In the genomic region with DNA sequence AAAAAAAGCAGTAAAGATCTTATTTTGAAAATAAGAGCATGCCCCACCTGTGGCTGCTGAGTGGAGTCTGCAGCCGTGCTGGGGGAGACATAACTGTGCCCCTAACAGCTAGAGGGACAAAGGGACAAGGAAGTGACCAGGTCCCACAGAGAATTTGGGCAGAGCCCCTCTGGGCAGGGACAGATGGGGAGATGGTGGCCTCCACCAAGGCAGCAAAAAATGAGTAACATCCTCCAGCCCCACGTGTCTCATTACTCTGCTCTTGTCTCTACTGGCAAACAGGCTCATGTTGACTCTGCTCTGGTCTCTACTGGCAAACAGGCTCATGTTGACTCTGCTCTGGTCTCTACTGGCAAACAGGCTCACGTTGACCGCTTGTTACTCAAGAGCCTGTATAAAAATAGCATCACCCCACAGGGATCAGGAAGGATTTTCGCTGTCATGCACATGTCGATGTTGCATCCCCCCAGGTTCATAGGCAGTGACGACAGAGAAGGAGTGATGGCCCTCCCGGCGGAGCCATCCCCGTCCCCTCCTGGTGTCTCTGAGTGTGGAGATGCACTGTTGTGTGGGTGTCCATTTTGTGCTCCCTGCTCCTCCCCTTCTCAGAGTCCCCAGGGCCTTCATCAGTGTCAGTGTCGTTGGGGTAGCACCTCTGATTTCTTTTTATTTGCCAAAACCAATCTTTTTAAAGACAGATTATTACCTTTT, we compare ENCODE assay signal across 25 cellular contexts. TPM values are rescaled to one million over a fixed set of nuclear protein-coding genes. Genes with fewer than 3 reads are reported as not detected.
A peak's percentile ranks its signal among the peaks of the same experiment; 100 is the strongest.
DNase-seq lines count a peak whose midpoint lies in the region; ATAC-seq and TF ChIP-seq lines count a peak whose summit lies in the region.
"Had no signal": no experiment of that assay in that cellular context is flagged by ENCODE, and none has a peak within 500 bp of the region (broad histone marks: within the 10 kb centered on the region; RNA-seq: fewer than 3 reads in every experiment).

No MANE protein-coding gene starts in this region.

- no peak overlapping the region for H2BK120ac ChIP-seq in mesendoderm (ENCODE audit: low read depth, low read length)

- H3K4ac ChIP-seq in mesendoderm (ENCODE audit: low read depth, low read length) = no peak overlapping the region

- no peak overlapping the region for H3K4me3 ChIP-seq in right atrium auricular region
- H3K4me3 ChIP-seq in right lobe of liver = no peak overlapping the region
- H3K4me3 ChIP-seq in mesendoderm (ENCODE audit: low read length) = no peak overlapping the region
- H3K4me3 ChIP-seq in stomach = no peak overlapping the region
- no peak overlapping the region for H3K4me3 ChIP-seq in MM.1S (ENCODE audit: low read length)
- H3K4me3 ChIP-seq: ascending aorta, neural progenitor cell, skin epidermis had no signal

- H4K8ac ChIP-seq in mesendoderm (ENCODE audit: low read depth, low read length) = no peak overlapping the region

- H3K23ac ChIP-seq in mesendoderm (ENCODE audit: low read length) = no peak overlapping the region

- no peak overlapping the region for H2AK5ac ChIP-seq in mesendoderm (ENCODE audit: low read length)

- H3K9me3 ChIP-seq in right atrium auricular region (no peaks in the 10 kb centered on the region), right lobe of liver (no peaks in the 10 kb centered on the region), stomach (no peaks in the 10 kb centered on the region), MM.1S (replicated peaks; ENCODE audit: insufficient read depth, low read length) (no peaks in the 10 kb centered on the region)
- H3K9me3 ChIP-seq: ascending aorta, SK-N-SH had no signal

- H3K56ac ChIP-seq in mesendoderm (ENCODE audit: low read length) = no peak overlapping the region

- H3K36me3 ChIP-seq in right atrium auricular region (no peaks in the 10 kb centered on the region), right lobe of liver (no peaks in the 10 kb centered on the region), mesendoderm (ENCODE audit: control insufficient read depth, insufficient read depth, low read length) (no peaks in the 10 kb centered on the region), stomach (no peaks in the 10 kb centered on the region), MM.1S (replicated peaks; ENCODE audit: insufficient read depth, low read length) (no peaks in the 10 kb centered on the region)
- H3K36me3 ChIP-seq: ascending aorta, neural progenitor cell had no signal

- no peak overlapping the region for H4K5ac ChIP-seq in mesendoderm (ENCODE audit: low read length)

- no peak for TF ChIP-seq EP300 in stomach (IDR thresholded peaks at IDR 0.05)

- ATAC-seq in left ventricle myocardium superior (peak; percentile 34), right lobe of liver (peak; percentile 66 to 79 (median 76))
- ATAC-seq: activated CD8-positive, alpha-beta T cell treated with anti-CD3 and anti-CD28 coated beads for 36 hours; activated T-helper 17 cell treated with anti-CD3 and anti-CD28 coated beads, Interleukin-2, amount 50 U/mL, for 72 hours; effector memory CD8-positive, alpha-beta T cell; Panc1 had no signal

- TF ChIP-seq CTCF in right atrium auricular region (IDR thresholded peaks at IDR 0.05) (no peak), right lobe of liver (IDR thresholded peaks at IDR 0.05) (no peak), stomach (IDR thresholded peaks at IDR 0.05) (no peak), MM.1S (IDR thresholded peaks at IDR 0.05; ENCODE audit: low read length) (no peak)

- intact Hi-C loops in left ventricle myocardium superior (cut with micrococcal nuclease) = no loop called here
- intact Hi-C loops in right lobe of liver (cut with DNase I) = no loop called here
- intact Hi-C loops in stomach (cut with DNase I; ENCODE audit: low total_unique reads) = no loop called here

- no peak overlapping the region for H3K9ac ChIP-seq in mesendoderm (ENCODE audit: low read length)
- no peak overlapping the region for H3K9ac ChIP-seq in MM.1S (ENCODE audit: low read length)
- H3K9ac ChIP-seq: neural progenitor cell, SK-N-SH had no signal

- WGBS in right lobe of liver (ENCODE audit: insufficient coverage, low coverage, low lambda C conversion rate, missing lambda C conversion rate) = 28% methylated on average over 5 of the region's 11 CpGs
- no CpG with 5 or more reads among the region's 11 CpGs for WGBS in mesendoderm (ENCODE audit: extremely low coverage, insufficient coverage, low lambda C conversion rate)
- WGBS in stomach, 5 donors = 60 to 71% (median 63%) methylated on average over 11 of the region's 11 CpGs

- no peak for DNase-seq in left ventricle myocardium superior
- DNase-seq in right atrium auricular region (ENCODE audit: low spot score) = no peak
- DNase-seq in SHP77 treated with DMSO at 0.1 percent for 48 hours (lab: John Stamatoyannopoulos, UW) = peak; percentile 56
- DNase-seq in right lobe of liver = peak; percentile 38 to 76 (median 68)
- DNase-seq in RKO (ENCODE audit: low spot score) = no peak
- no peak for DNase-seq in mesendoderm
- no peak for DNase-seq in stomach
- no peak for DNase-seq in MM.1S
- DNase-seq: activated CD4-positive, alpha-beta T cell treated with anti-CD3 and anti-CD28 coated beads for 1 hour; cortex of kidney; DMS79; effector memory CD8-positive, alpha-beta T cell; erythroblast; Karpas-422; NCI-H1048; NCI-H187; NCI-H524 treated with DMSO at 0.1 percent for 48 hours; SK-N-SH; trophoblast cell had no signal

- H3K27ac ChIP-seq in right atrium auricular region (no peak overlapping the region), right lobe of liver (peak overlapping the region; percentile 60 to 68 (median 68)), mesendoderm (ENCODE audit: low read depth, low read length) (no peak overlapping the region), stomach (no peak overlapping the region), MM.1S (ENCODE audit: low read length) (no peak overlapping the region)
- H3K27ac ChIP-seq: ascending aorta, neural progenitor cell, skin epidermis had no signal

- TF ChIP-seq POLR2A in right lobe of liver (IDR thresholded peaks at IDR 0.05) = peak; percentile 33
- TF ChIP-seq POLR2A in stomach (IDR thresholded peaks at IDR 0.05) = no peak

- no peaks in the 10 kb centered on the region for H3K9me2 ChIP-seq in MM.1S (replicated peaks; ENCODE audit: insufficient read depth, low read length)
- H3K9me2 ChIP-seq: SK-N-SH had no signal

- no peaks in the 10 kb centered on the region for H3K79me1 ChIP-seq in mesendoderm (ENCODE audit: low read length)

- H3K79me2 ChIP-seq in mesendoderm (ENCODE audit: control insufficient read depth, insufficient read depth, low read length) = no peaks in the 10 kb centered on the region
- H3K79me2 ChIP-seq in MM.1S (ENCODE audit: low read length) = no peaks in the 10 kb centered on the region

- no peaks in the 10 kb centered on the region for H4K20me1 ChIP-seq in MM.1S (ENCODE audit: insufficient read depth, low read length)

- no peak overlapping the region for H2BK5ac ChIP-seq in mesendoderm (ENCODE audit: low read length)

- H3K18ac ChIP-seq in mesendoderm (ENCODE audit: low read length) = no peak overlapping the region

- no peak overlapping the region for H2BK15ac ChIP-seq in mesendoderm (replicated peaks; ENCODE audit: low read depth)

- H3K4me2 ChIP-seq in mesendoderm (ENCODE audit: low read length) = no peak overlapping the region
- H3K4me2 ChIP-seq in MM.1S (ENCODE audit: low read depth, low read length) = no peak overlapping the region
- H3K4me2 ChIP-seq: neural progenitor cell, SK-N-SH had no signal

- peaks cover 0 to 16% of the 10 kb centered on the region in 2 donors for H3K4me1 ChIP-seq in right atrium auricular region
- peaks cover 0 to 57% (median 27%) of the 10 kb centered on the region in 4 donors for H3K4me1 ChIP-seq in right lobe of liver
- no peaks in the 10 kb centered on the region for H3K4me1 ChIP-seq in mesendoderm (ENCODE audit: control insufficient read depth, low read depth, low read length)
- peaks cover 0 to 6% (median 0%) of the 10 kb centered on the region in 4 donors for H3K4me1 ChIP-seq in stomach
- H3K4me1 ChIP-seq in MM.1S (ENCODE audit: low read length) = no peaks in the 10 kb centered on the region
- H3K4me1 ChIP-seq: ascending aorta, neural progenitor cell had no signal

- no peaks in the 10 kb centered on the region for H3F3A ChIP-seq in MM.1S (ENCODE audit: insufficient read depth, low read length)

- no peak overlapping the region for H2AFZ ChIP-seq in MM.1S (ENCODE audit: low read length)
- H2AFZ ChIP-seq: neural progenitor cell had no signal

- H3K27me3 ChIP-seq in right atrium auricular region = no peaks in the 10 kb centered on the region
- H3K27me3 ChIP-seq in right lobe of liver = no peaks in the 10 kb centered on the region
- no peaks in the 10 kb centered on the region for H3K27me3 ChIP-seq in mesendoderm (ENCODE audit: insufficient read depth, low read length, poor library complexity)
- H3K27me3 ChIP-seq in stomach = no peaks in the 10 kb centered on the region
- peaks cover 77% of the 10 kb centered on the region for H3K27me3 ChIP-seq in MM.1S (replicated peaks; ENCODE audit: insufficient read depth, low read length)
- H3K27me3 ChIP-seq: ascending aorta, neural progenitor cell had no signal

RNA-seq across cellular contexts. Expression of gene PCMTD2, which starts 17.3 kb away (rescaled TPM):
- 87.2 TPM for total RNA-seq in left ventricle myocardium superior
- total RNA-seq in right atrium auricular region = 100 to 1,000 TPM in 1 of 2 donors, 10 to 100 TPM in 1; 83.3 to 180 TPM
- 10 to 100 TPM; 24.5 to 39.7 (median 28.6) TPM for total RNA-seq in right lobe of liver
- 26.7 TPM for polyA plus RNA-seq in mesendoderm (2013, experiment 1 of 2)
- 25.1 TPM for polyA plus RNA-seq in mesendoderm (2013, experiment 2 of 2)
- 100 to 1,000 TPM in 1 of 5 donors, 10 to 100 TPM in 4; 15.2 to 107 (median 57.4) TPM for total RNA-seq in stomach
- polyA plus RNA-seq in stomach = 10 to 100 TPM; 14.1 to 29.3 (median 23.8) TPM

Comparison
In these comparisons a context has a peak if more than half of its experiments do, and no peak if none do; other contexts are left out.
1. DNase-seq: peak in SHP77 treated with DMSO at 0.1 percent for 48 hours (single experiment) and right lobe of liver (3 of 3); none in left ventricle myocardium superior (single experiment), right atrium auricular region (single experiment), RKO (single experiment), mesendoderm (single experiment), stomach (single experiment) and MM.1S (single experiment).
2. H3K27ac ChIP-seq: peak in right lobe of liver (3 of 3); none in right atrium auricular region (0 of 2), mesendoderm (single experiment), stomach (0 of 5) and MM.1S (single experiment).